In the genomic region with DNA sequence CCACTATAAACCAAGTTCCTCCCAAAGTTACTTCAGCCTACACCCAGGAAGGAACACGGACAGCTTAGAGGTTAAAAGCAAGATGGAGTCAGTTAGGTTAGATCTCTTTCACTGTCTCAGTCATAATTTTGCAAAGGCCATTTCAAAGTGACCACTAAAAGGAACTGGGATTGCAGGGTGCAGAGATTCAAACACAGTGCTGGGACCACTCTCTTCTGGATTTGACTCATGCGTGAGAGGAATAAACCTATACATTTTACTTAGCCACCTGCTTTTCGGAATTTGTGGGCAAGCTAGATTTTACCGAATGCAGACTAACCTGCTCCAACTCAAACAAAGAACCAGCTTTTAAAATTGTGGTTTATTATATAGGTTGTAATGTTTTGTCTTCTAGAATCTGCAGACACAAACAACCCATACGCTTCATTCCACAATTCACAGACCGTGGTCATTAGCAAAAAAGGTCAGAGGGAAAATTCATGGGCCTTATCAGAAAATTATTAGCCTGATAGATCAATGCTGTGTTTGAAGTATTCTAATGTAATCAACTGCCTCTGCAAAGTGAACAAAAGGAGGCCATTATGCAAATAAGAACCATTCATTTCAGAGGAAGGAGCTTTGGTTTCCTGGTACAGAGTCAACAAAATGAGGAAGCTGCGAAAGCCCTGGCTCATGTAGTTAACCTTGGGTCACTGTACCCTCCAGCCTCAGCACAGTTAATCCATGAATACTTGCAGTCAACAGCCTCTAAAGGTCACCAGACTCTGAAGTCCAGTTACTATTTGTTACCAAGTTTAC, we compare ENCODE assay signal across 9 cellular contexts.
DNase-seq lines count a peak whose midpoint lies in the region; ATAC-seq and TF ChIP-seq lines count a peak whose summit lies in the region.
"Had no signal": no experiment of that assay in that cellular context is flagged by ENCODE, and none has a peak within 500 bp of the region (broad histone marks: within the 10 kb centered on the region; RNA-seq: fewer than 3 reads in every experiment).

No MANE protein-coding gene starts in this region.

- TF ChIP-seq CTCF in brain microvascular endothelial cell (IDR thresholded peaks at IDR 0.05; ENCODE audit: low read depth, low read length, missing control alignments) = no peak
- no peak for TF ChIP-seq CTCF in vagina (IDR thresholded peaks at IDR 0.05)

- no peaks in the 10 kb centered on the region for H3K36me3 ChIP-seq in brain microvascular endothelial cell (replicated peaks)
- H3K36me3 ChIP-seq in vagina = no peaks in the 10 kb centered on the region
- H3K36me3 ChIP-seq: cardiac muscle cell had no signal

- peaks cover 24% of the 10 kb centered on the region for H3K4me1 ChIP-seq in vagina

- H3K4me3 ChIP-seq in brain microvascular endothelial cell (ENCODE audit: low read depth, low read length) (no peak overlapping the region), vagina (no peak overlapping the region)
- H3K4me3 ChIP-seq: cardiac muscle cell had no signal

- in situ Hi-C loops in brain microvascular endothelial cell (cut with HindIII; ENCODE audit: low pct_ligation_motif_present, low sequenced_read_pairs) = no loop called here

- DNase-seq in NCI-H748 treated with DMSO at 0.1 percent for 48 hours (lab: John Stamatoyannopoulos, UW) (peak; percentile 33), iPS-NIHi11 (ENCODE audit: low spot score) (peak; percentile 11), brain microvascular endothelial cell (no peak), vagina (ENCODE audit: extremely low spot score in 2 of 2) (no peak), NCI-H2081 treated with DMSO at 0.1 percent for 48 hours (lab: John Stamatoyannopoulos, UW) (no peak), NCI-H446 (lab: John Stamatoyannopoulos, UW) (no peak)

- ATAC-seq in GM18517 (IDR thresholded peaks at IDR 0.05; ENCODE audit: unreplicated experiment) = peak; percentile 70
- peak; percentile 56 for ATAC-seq in HG02588 (IDR thresholded peaks at IDR 0.05; ENCODE audit: unreplicated experiment)

- no peaks in the 10 kb centered on the region for H3K27me3 ChIP-seq in brain microvascular endothelial cell (replicated peaks)
- no peaks in the 10 kb centered on the region for H3K27me3 ChIP-seq in vagina
- H3K27me3 ChIP-seq: cardiac muscle cell had no signal

- no peak for TF ChIP-seq POLR2A in vagina (IDR thresholded peaks at IDR 0.05)

- H3K9me3 ChIP-seq in vagina = no peaks in the 10 kb centered on the region

- H3K27ac ChIP-seq in brain microvascular endothelial cell (no peak overlapping the region), vagina (no peak overlapping the region)
- H3K27ac ChIP-seq: cardiac muscle cell had no signal

- intact Hi-C loops in vagina (cut with DNase I) = no loop called here

Comparison
In these comparisons a context has a peak if more than half of its experiments do, and no peak if none do; other contexts are left out.
1. DNase-seq: peak in NCI-H748 treated with DMSO at 0.1 percent for 48 hours (single experiment) and iPS-NIHi11 (single experiment); none in brain microvascular endothelial cell (single experiment), vagina (0 of 2), NCI-H2081 treated with DMSO at 0.1 percent for 48 hours (single experiment) and NCI-H446 (0 of 2).